Comparison of ENCODE assay signal across 15 cellular contexts in genomic region chr12:51357374-51358047, GRCh38. TPM values are rescaled to one million over a fixed set of nuclear protein-coding genes. Genes with fewer than 3 reads are reported as not detected.
DNase-seq lines count a peak whose midpoint lies in the region; ATAC-seq and TF ChIP-seq lines count a peak whose summit lies in the region.
"Had no signal": no experiment of that assay in that cellular context is flagged by ENCODE, and none has a peak within 500 bp of the region (broad histone marks: within the 10 kb centered on the region; RNA-seq: fewer than 3 reads in every experiment).

No MANE protein-coding gene starts in this region.

- H4K8ac ChIP-seq in H9 (replicated peaks; ENCODE audit: insufficient read length, low read depth, low read length) = no peak overlapping the region

- no peak overlapping the region for H3K4ac ChIP-seq in H9 (ENCODE audit: low read depth, low read length)

- H3K27me3 ChIP-seq in GM06990 (replicated peaks; ENCODE audit: control insufficient read depth, insufficient read depth, low read length) = no peaks in the 10 kb centered on the region
- H3K27me3 ChIP-seq in MG63 = no peaks in the 10 kb centered on the region
- H3K27me3 ChIP-seq in H9 (ENCODE audit: insufficient read depth, low read length) = no peaks in the 10 kb centered on the region
- H3K27me3 ChIP-seq: brain microvascular endothelial cell, upper lobe of right lung had no signal

- H2BK15ac ChIP-seq in H9 (ENCODE audit: low read depth, low read length) = no peak overlapping the region

- H3K27ac Mint-ChIP-seq in activated naive CD8-positive, alpha-beta T cell treated with anti-CD3 and anti-CD28 coated beads for 36 hours = no peak overlapping the region
- peak overlapping the region in 1 of 3 experiments; percentile 18; a peak in 1 of 7 replicates for H3K27ac Mint-ChIP-seq in H9
- H3K27ac Mint-ChIP-seq: T-helper 2 cell treated with Interferon-gamma antibody and Interleukin-4, amounts not matched to agents 5 μg/mL and 100 μg/mL, for 36 hours had no signal

- H3K9me3 ChIP-seq in MG63 (no peaks in the 10 kb centered on the region), H9 (ENCODE audit: control insufficient read depth, low read depth, low read length) (no peaks in the 10 kb centered on the region)
- H3K9me3 ChIP-seq: upper lobe of right lung had no signal

- H3K79me2 ChIP-seq in H9 (ENCODE audit: insufficient read depth, low read length) = no peaks in the 10 kb centered on the region

- H3K27ac ChIP-seq in H9 (ENCODE audit: insufficient read length, low read depth, low read length) = no peak overlapping the region
- H3K27ac ChIP-seq: brain microvascular endothelial cell, C4-2B, upper lobe of right lung had no signal

- H2BK12ac ChIP-seq in H9 (ENCODE audit: insufficient read length, low read depth, low read length) = no peak overlapping the region

- H4K20me1 ChIP-seq in H9 (ENCODE audit: control insufficient read depth, insufficient read depth, insufficient read length) = no peaks in the 10 kb centered on the region

- no peaks in the 10 kb centered on the region for H3K79me1 ChIP-seq in H9 (ENCODE audit: insufficient read depth, low read depth, low read length, poor library complexity, severe bottlenecking)

- no peak for TF ChIP-seq CTCF in GM06990 (IDR thresholded peaks at IDR 0.05; ENCODE audit: insufficient read depth, low read length, poor library complexity, severe bottlenecking)
- TF ChIP-seq CTCF in GM13977 (IDR thresholded peaks at IDR 0.05; ENCODE audit: extremely low read depth, insufficient read depth, missing control alignments) = no peak
- no peak for TF ChIP-seq CTCF in H9 (conservative IDR thresholded peaks at IDR 0.05)

- H3K23me2 ChIP-seq in H9 (ENCODE audit: insufficient read length, low read depth, low read length, poor library complexity, severe bottlenecking) = no peaks in the 10 kb centered on the region

- WGBS in H9 (ENCODE audit: extremely low coverage, insufficient read length, low lambda C conversion rate) = no CpG with 5 or more reads among the region's 10 CpGs

- H2AFZ ChIP-seq in H9 (ENCODE audit: low read length) = no peak overlapping the region

- DNase-seq in GM06990 (ENCODE audit: extremely low read depth, insufficient read length) = peak; percentile 55
- DNase-seq in GM13977 (ENCODE audit: low spot score) = peak; percentile 38
- DNase-seq in activated naive CD8-positive, alpha-beta T cell treated with anti-CD3 and anti-CD28 coated beads for 36 hours = peak; percentile 14
- no peak for DNase-seq in NCI-H1436 treated with DMSO at 0.1 percent for 48 hours (lab: John Stamatoyannopoulos, UW)
- DNase-seq in MG63 = no peak
- no peak for DNase-seq in DMS153 (lab: John Stamatoyannopoulos, UW)
- no peak for DNase-seq in H9
- DNase-seq: activated naive CD4-positive, alpha-beta T cell treated with anti-CD3 and anti-CD28 coated beads, Interleukin-2, amount 50 U/mL, for 16 hours; brain microvascular endothelial cell; DMS79; left colon; upper lobe of right lung had no signal

- H3K56ac ChIP-seq in H9 (ENCODE audit: insufficient read length, low read depth, low read length) = no peak overlapping the region

- H2BK120ac ChIP-seq in H9 (ENCODE audit: low read depth, low read length, poor library complexity, severe bottlenecking) = no peak overlapping the region

- peak; percentile 62 for ATAC-seq in HG02884 (IDR thresholded peaks at IDR 0.05; ENCODE audit: unreplicated experiment)
- ATAC-seq: left colon, upper lobe of right lung had no signal

- H4K91ac ChIP-seq in H9 (ENCODE audit: insufficient read length, low read depth, low read length) = no peak overlapping the region

- in situ Hi-C loops in GM13977 (cut with MboI; ENCODE audit: low pct_unique_long_range_greater_than_20kb, low sequenced_read_pairs, unreplicated experiment) = no loop called here

- H3K4me1 Mint-ChIP-seq in activated naive CD8-positive, alpha-beta T cell treated with anti-CD3 and anti-CD28 coated beads for 36 hours = peaks cover 11% of the 10 kb centered on the region
- no peaks in the 10 kb centered on the region for H3K4me1 Mint-ChIP-seq in H9

- no peak overlapping the region for H3K23ac ChIP-seq in H9 (ENCODE audit: insufficient read length, low read depth, low read length)

- H3K36me3 ChIP-seq in GM06990 (ENCODE audit: control insufficient read depth, insufficient read depth, low read length) (peaks cover 9% of the 10 kb centered on the region), MG63 (no peaks in the 10 kb centered on the region)
- H3K36me3 ChIP-seq: brain microvascular endothelial cell, upper lobe of right lung had no signal

- H3K18ac ChIP-seq in H9 (ENCODE audit: insufficient read length, low read depth, low read length) = no peak overlapping the region

- H2AK5ac ChIP-seq in H9 (ENCODE audit: insufficient read length, low read length) = no peak overlapping the region

- H2BK5ac ChIP-seq in H9 (ENCODE audit: insufficient read length, low read length) = no peak overlapping the region

- no peak overlapping the region for H3K4me3 Mint-ChIP-seq in activated naive CD8-positive, alpha-beta T cell treated with anti-CD3 and anti-CD28 coated beads for 36 hours
- no peak overlapping the region for H3K4me3 Mint-ChIP-seq in H9
- H3K4me3 Mint-ChIP-seq: T-helper 2 cell treated with Interferon-gamma antibody and Interleukin-4, amounts not matched to agents 5 μg/mL and 100 μg/mL, for 36 hours had no signal

- no peak overlapping the region for H3K9ac ChIP-seq in H9 (ENCODE audit: extremely low read depth, insufficient read length, low read length)

- H3K36me3 Mint-ChIP-seq in activated naive CD8-positive, alpha-beta T cell treated with anti-CD3 and anti-CD28 coated beads for 36 hours = peaks cover 21% of the 10 kb centered on the region
- peaks cover 5 to 31% (median 22%) of the 10 kb centered on the region in 3 experiments; a peak in 6 of 7 replicates for H3K36me3 Mint-ChIP-seq in H9 (ENCODE audit: insufficient read depth in 1 of 3, low read depth in 3 of 3)

- no peak overlapping the region for H3K4me2 ChIP-seq in H9 (ENCODE audit: insufficient read depth, insufficient read length, low read length)

- H3K9me3 Mint-ChIP-seq in activated naive CD8-positive, alpha-beta T cell treated with anti-CD3 and anti-CD28 coated beads for 36 hours = no peaks in the 10 kb centered on the region
- no peaks in the 10 kb centered on the region for H3K9me3 Mint-ChIP-seq in H9
- H3K9me3 Mint-ChIP-seq: T-helper 2 cell treated with Interferon-gamma antibody and Interleukin-4, amounts not matched to agents 5 μg/mL and 100 μg/mL, for 36 hours had no signal

- H3K4me3 ChIP-seq in GM06990 (replicated peaks; ENCODE audit: low read depth, low read length) (no peak overlapping the region), MG63 (no peak overlapping the region)
- H3K4me3 ChIP-seq: upper lobe of right lung had no signal

- H3T11ph ChIP-seq in H9 (ENCODE audit: low read length) = no peak overlapping the region

- no peak overlapping the region for H4K5ac ChIP-seq in H9 (ENCODE audit: insufficient read length, low read depth, low read length)

- no peak overlapping the region for H3K14ac ChIP-seq in H9 (ENCODE audit: insufficient read depth, low read length)

- no peaks in the 10 kb centered on the region for H3K4me1 ChIP-seq in H9 (ENCODE audit: insufficient read depth, low read length)
- H3K4me1 ChIP-seq: upper lobe of right lung had no signal

- H2BK20ac ChIP-seq in H9 (ENCODE audit: low read depth, low read length, poor library complexity, severe bottlenecking) = no peak overlapping the region

- no peaks in the 10 kb centered on the region for H3K27me3 Mint-ChIP-seq in activated naive CD8-positive, alpha-beta T cell treated with anti-CD3 and anti-CD28 coated beads for 36 hours
- no peaks in the 10 kb centered on the region for H3K27me3 Mint-ChIP-seq in H9 (ENCODE audit: low read depth)

RNA-seq across cellular contexts. Expression of gene CELA1, which starts 11.0 kb away (rescaled TPM):
- not detected for total RNA-seq in activated naive CD8-positive, alpha-beta T cell treated with anti-CD3 and anti-CD28 coated beads for 36 hours
- not detected in 2 replicates for total RNA-seq in MG63 (2014; rRNA removed; shearing (Covaris generic); ENCODE audit: low replicate concordance)
- not detected in 2 replicates for total RNA-seq in H9 (2021)
- total RNA-seq: left colon, upper lobe of right lung had no signal

RNA-seq across cellular contexts. Expression of gene BIN2, which starts 33.5 kb away (rescaled TPM):
- 10 to 100 TPM; 32.0 to 34.2 TPM for total RNA-seq in activated naive CD8-positive, alpha-beta T cell treated with anti-CD3 and anti-CD28 coated beads for 36 hours
- total RNA-seq in MG63 (2014; rRNA removed; shearing (Covaris generic); ENCODE audit: low replicate concordance) = not detected in 2 replicates
- total RNA-seq in H9 (2021) = not detected in 2 replicates

RNA-seq across cellular contexts. Expression of gene GALNT6, which starts 33.7 kb away (rescaled TPM):
- total RNA-seq in activated naive CD8-positive, alpha-beta T cell treated with anti-CD3 and anti-CD28 coated beads for 36 hours = 10 to 100 TPM; 19.0 to 19.9 TPM
- total RNA-seq in MG63 (2014; rRNA removed; shearing (Covaris generic); ENCODE audit: low replicate concordance) = not detected in 2 replicates
- total RNA-seq in H9 (2021) = 9.8 and 11.0 TPM in 2 replicates

Comparison
In these comparisons a context has a peak if more than half of its experiments do, and no peak if none do; other contexts are left out.
1. DNase-seq: peak in GM06990 (single experiment), GM13977 (single experiment) and activated naive CD8-positive, alpha-beta T cell treated with anti-CD3 and anti-CD28 coated beads for 36 hours (single experiment); none in NCI-H1436 treated with DMSO at 0.1 percent for 48 hours (single experiment), MG63 (single experiment), DMS153 (single experiment) and H9 (single experiment).
2. RNA of gene BIN2, which starts 33.5 kb away (total RNA-seq): 32.0 to 34.2 TPM in activated naive CD8-positive, alpha-beta T cell treated with anti-CD3 and anti-CD28 coated beads for 36 hours; not detected in H9 and not detected in MG63; every median in the first group is over 10 times any median in the second.
3. RNA of gene GALNT6, which starts 33.7 kb away (total RNA-seq): 19.0 to 19.9 TPM in activated naive CD8-positive, alpha-beta T cell treated with anti-CD3 and anti-CD28 coated beads for 36 hours and 9.8 to 11.0 TPM in H9; not detected in MG63; every median in the first group is over 10 times any median in the second.